In genomic region chr3:147613710-147614109, GRCh38 we compare ENCODE assay signal across 13 cellular contexts.
DNase-seq lines count a peak whose midpoint lies in the region; ATAC-seq and TF ChIP-seq lines count a peak whose summit lies in the region.
"Had no signal": no experiment of that assay in that cellular context is flagged by ENCODE, and none has a peak within 500 bp of the region (broad histone marks: within the 10 kb centered on the region; RNA-seq: fewer than 3 reads in every experiment).

No MANE protein-coding gene starts in this region.

- no peak overlapping the region for H3K27ac Mint-ChIP-seq in chondrocyte (ENCODE audit: unreplicated experiment)
- H3K27ac Mint-ChIP-seq in activated CD4-positive, alpha-beta T cell treated with anti-CD3 and anti-CD28 coated beads for 36 hours, result no peak overlapping the region
- no peak overlapping the region for H3K27ac Mint-ChIP-seq in natural killer cell treated with Interleukin-12 subunit alpha and Interleukin-12 subunit beta and Interleukin-15 and Interleukin-18, amount 100 ng/mL, for 72 hours
- H3K27ac Mint-ChIP-seq: stimulated activated naive CD8-positive, alpha-beta T cell treated with anti-CD3 and anti-CD28 coated beads, Interleukin-15, Interleukin-2, amounts not matched to agents 100 ng/mL and 50 ng/mL, for 24 hours had no signal

- no peak overlapping the region for H3K4me3 Mint-ChIP-seq in chondrocyte (ENCODE audit: unreplicated experiment)
- H3K4me3 Mint-ChIP-seq in activated CD4-positive, alpha-beta T cell treated with anti-CD3 and anti-CD28 coated beads for 36 hours, result no peak overlapping the region
- no peak overlapping the region for H3K4me3 Mint-ChIP-seq in natural killer cell treated with Interleukin-12 subunit alpha and Interleukin-12 subunit beta and Interleukin-15 and Interleukin-18, amount 100 ng/mL, for 72 hours
- H3K4me3 Mint-ChIP-seq: stimulated activated naive CD8-positive, alpha-beta T cell treated with anti-CD3 and anti-CD28 coated beads, Interleukin-15, Interleukin-2, amounts not matched to agents 100 ng/mL and 50 ng/mL, for 24 hours had no signal

- no peaks in the 10 kb centered on the region for H3K27me3 Mint-ChIP-seq in chondrocyte (ENCODE audit: low read depth)
- H3K27me3 Mint-ChIP-seq in activated CD4-positive, alpha-beta T cell treated with anti-CD3 and anti-CD28 coated beads for 36 hours, result no peaks in the 10 kb centered on the region
- no peaks in the 10 kb centered on the region for H3K27me3 Mint-ChIP-seq in natural killer cell treated with Interleukin-12 subunit alpha and Interleukin-12 subunit beta and Interleukin-15 and Interleukin-18, amount 100 ng/mL, for 72 hours
- H3K27me3 Mint-ChIP-seq: stimulated activated naive CD8-positive, alpha-beta T cell treated with anti-CD3 and anti-CD28 coated beads, Interleukin-15, Interleukin-2, amounts not matched to agents 100 ng/mL and 50 ng/mL, for 24 hours had no signal

- intact Hi-C loops in activated CD4-positive, alpha-beta T cell treated with anti-CD3 and anti-CD28 coated beads for 36 hours (cut with DNase I, micrococcal nuclease), result no loop called here

- no peak for TF ChIP-seq CTCF in chondrocyte (IDR thresholded peaks at IDR 0.05)

- no peaks in the 10 kb centered on the region for H3K36me3 Mint-ChIP-seq in chondrocyte (ENCODE audit: low read depth)
- H3K36me3 Mint-ChIP-seq in activated CD4-positive, alpha-beta T cell treated with anti-CD3 and anti-CD28 coated beads for 36 hours (ENCODE audit: low read depth), result no peaks in the 10 kb centered on the region
- H3K36me3 Mint-ChIP-seq in natural killer cell treated with Interleukin-12 subunit alpha and Interleukin-12 subunit beta and Interleukin-15 and Interleukin-18, amount 100 ng/mL, for 72 hours, result no peaks in the 10 kb centered on the region

- POLR2A ChIA-PET in activated CD4-positive, alpha-beta T cell treated with anti-CD3 and anti-CD28 coated beads for 36 hours (lab: Charles Lee), result no interaction called here

- H3K4me1 Mint-ChIP-seq in chondrocyte (ENCODE audit: low read depth), result peaks cover 1% of the 10 kb centered on the region
- no peaks in the 10 kb centered on the region for H3K4me1 Mint-ChIP-seq in activated CD4-positive, alpha-beta T cell treated with anti-CD3 and anti-CD28 coated beads for 36 hours
- no peaks in the 10 kb centered on the region for H3K4me1 Mint-ChIP-seq in natural killer cell treated with Interleukin-12 subunit alpha and Interleukin-12 subunit beta and Interleukin-15 and Interleukin-18, amount 100 ng/mL, for 72 hours (ENCODE audit: low read depth in 2 of 2)

- ATAC-seq in GM19455 (IDR thresholded peaks at IDR 0.05; ENCODE audit: unreplicated experiment), result peak; percentile 79
- peak; percentile 63 for ATAC-seq in HG03442 (IDR thresholded peaks at IDR 0.05; ENCODE audit: unreplicated experiment)
- ATAC-seq in activated CD4-positive, alpha-beta T cell treated with anti-CD3 and anti-CD28 coated beads for 36 hours, result no peak
- ATAC-seq in natural killer cell treated with Interleukin-12 subunit alpha and Interleukin-12 subunit beta and Interleukin-15 and Interleukin-18, amount 100 ng/mL, for 72 hours, result no peak

- H3K9me3 Mint-ChIP-seq in chondrocyte (ENCODE audit: low read depth), result no peaks in the 10 kb centered on the region
- no peaks in the 10 kb centered on the region for H3K9me3 Mint-ChIP-seq in activated CD4-positive, alpha-beta T cell treated with anti-CD3 and anti-CD28 coated beads for 36 hours (ENCODE audit: low read depth)
- H3K9me3 Mint-ChIP-seq in natural killer cell treated with Interleukin-12 subunit alpha and Interleukin-12 subunit beta and Interleukin-15 and Interleukin-18, amount 100 ng/mL, for 72 hours, result peaks cover 5% of the 10 kb centered on the region
- H3K9me3 Mint-ChIP-seq: stimulated activated naive CD8-positive, alpha-beta T cell treated with anti-CD3 and anti-CD28 coated beads, Interleukin-15, Interleukin-2, amounts not matched to agents 100 ng/mL and 50 ng/mL, for 24 hours had no signal

- CTCF ChIA-PET in activated CD4-positive, alpha-beta T cell treated with anti-CD3 and anti-CD28 coated beads for 36 hours (lab: Charles Lee), result no interaction called here

- peak overlapping the region; percentile 23 for H3K27ac ChIP-seq in caudate nucleus (ENCODE audit: low read depth, low read length)

- DNase-seq in G401 (ENCODE audit: low spot score), result peak; percentile 75
- DNase-seq in caudate nucleus (lab: John Stamatoyannopoulos, UW), result peak in 1 of 61 donors; percentile 42
- DNase-seq in chondrocyte (ENCODE audit: low spot score), result no peak
- DNase-seq in activated CD4-positive, alpha-beta T cell treated with anti-CD3 and anti-CD28 coated beads for 36 hours, result no peak
- DNase-seq in natural killer cell treated with Interleukin-12 subunit alpha and Interleukin-12 subunit beta and Interleukin-15 and Interleukin-18, amount 100 ng/mL, for 72 hours (ENCODE audit: low spot score), result no peak
- no peak for DNase-seq in NCI-H446 (lab: John Stamatoyannopoulos, UW)
- DNase-seq: activated CD4-positive, CD25-positive, alpha-beta regulatory T cell treated with anti-CD3 and anti-CD28 coated beads, Interleukin-2, amount 50 U/mL, for 72 hours; DND-41; foreskin fibroblast; NCI-H146 had no signal

- in situ Hi-C loops in G401 (cut with HindIII; ENCODE audit: low sequenced_read_pairs), result no loop called here

Comparison
In these comparisons a context has a peak if more than half of its experiments do, and no peak if none do; other contexts are left out.
1. ATAC-seq: peak in GM19455 (single experiment) and HG03442 (single experiment); none in activated CD4-positive, alpha-beta T cell treated with anti-CD3 and anti-CD28 coated beads for 36 hours (single experiment) and natural killer cell treated with Interleukin-12 subunit alpha and Interleukin-12 subunit beta and Interleukin-15 and Interleukin-18, amount 100 ng/mL, for 72 hours (0 of 2).